In the genomic region with DNA sequence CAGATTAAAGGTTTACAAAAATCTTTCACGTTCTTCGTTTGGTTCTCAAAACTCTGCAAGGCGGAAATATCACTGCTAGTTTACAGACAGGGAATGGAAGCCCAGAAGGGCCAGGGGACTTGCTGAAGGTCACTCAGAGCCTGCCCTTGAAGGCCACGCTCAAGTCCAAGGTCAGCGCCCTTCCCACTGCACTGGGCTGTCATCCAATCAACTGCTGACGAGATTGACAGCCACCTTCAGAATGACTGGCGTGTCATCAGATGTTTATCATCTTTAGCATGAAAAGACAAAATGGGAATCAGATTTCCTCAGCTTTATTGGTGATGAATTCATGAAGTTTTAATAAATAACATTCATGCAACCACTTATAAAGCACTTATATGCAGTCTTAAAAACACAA, we compare ENCODE assay signal across 29 cellular contexts.
"Had no signal": no experiment of that assay in that cellular context is flagged by ENCODE, and none has a peak within 500 bp of the region (broad histone marks: within the 10 kb centered on the region; RNA-seq: fewer than 3 reads in every experiment).

No MANE protein-coding gene starts in this region.

- H3K4me2 ChIP-seq: hepatocyte had no signal

- H3K4me3 ChIP-seq: adrenal gland, ascending aorta, breast epithelium, dorsolateral prefrontal cortex, esophagus muscularis mucosa, hepatocyte, left ventricle myocardium inferior, transverse colon, uterus had no signal

- H3K4me3 Mint-ChIP-seq: activated naive CD8-positive, alpha-beta T cell; activated T-helper 1 cell treated with anti-CD3 and anti-CD28 coated beads, Interleukin-12 subunit alpha, Interleukin-12 subunit beta, Interleukin-2, Interleukin-4 antibody, amounts not matched to agents 30 ng/mL and 10 ng/mL and 1 ng/mL, durations not matched to agents 14 hours and 24 hours and 36 hours; central memory CD8-positive, alpha-beta T cell; effector memory CD8-positive, alpha-beta T cell; immature natural killer cell; nephron; stimulated activated effector memory CD8-positive, alpha-beta T cell treated with anti-CD3 and anti-CD28 coated beads, Interleukin-12 subunit alpha, Interleukin-12 subunit beta, amount 100 ng/mL, for 72 hours had no signal

- H3K27me3 ChIP-seq: adrenal gland, ascending aorta, breast epithelium, dorsolateral prefrontal cortex, esophagus muscularis mucosa, hepatocyte, transverse colon, uterus had no signal

- H3K9me3 ChIP-seq: adrenal gland, ascending aorta, breast epithelium, esophagus muscularis mucosa, left ventricle myocardium inferior, transverse colon, uterus had no signal

- ATAC-seq: sciatic nerve had no signal

- H3K27ac Mint-ChIP-seq: activated T-helper 1 cell treated with anti-CD3 and anti-CD28 coated beads, Interleukin-12 subunit alpha, Interleukin-12 subunit beta, Interleukin-2, Interleukin-4 antibody, amounts not matched to agents 30 ng/mL and 10 ng/mL and 1 ng/mL, durations not matched to agents 14 hours and 24 hours and 36 hours; nephron; stimulated activated effector memory CD8-positive, alpha-beta T cell treated with anti-CD3 and anti-CD28 coated beads, Interleukin-12 subunit alpha, Interleukin-12 subunit beta, amount 100 ng/mL, for 72 hours had no signal

- H3K9me3 Mint-ChIP-seq: activated T-helper 1 cell treated with anti-CD3 and anti-CD28 coated beads, Interleukin-12 subunit alpha, Interleukin-12 subunit beta, Interleukin-2, Interleukin-4 antibody, amounts not matched to agents 30 ng/mL and 10 ng/mL and 1 ng/mL, durations not matched to agents 14 hours and 24 hours and 36 hours; central memory CD8-positive, alpha-beta T cell; effector memory CD8-positive, alpha-beta T cell; immature natural killer cell; stimulated activated effector memory CD8-positive, alpha-beta T cell treated with anti-CD3 and anti-CD28 coated beads, Interleukin-12 subunit alpha, Interleukin-12 subunit beta, amount 100 ng/mL, for 72 hours had no signal

- H3K36me3 ChIP-seq: breast epithelium, uterus had no signal

- FAIRE-seq: colon, frontal cortex, small intestine had no signal

- H3K4me1 ChIP-seq: adrenal gland, ascending aorta, breast epithelium, esophagus muscularis mucosa, transverse colon, uterus had no signal

- H3K27ac ChIP-seq: adrenal gland, ascending aorta, breast epithelium, esophagus muscularis mucosa, hepatocyte, left ventricle myocardium inferior, transverse colon, uterus had no signal

- H3K79me2 ChIP-seq: hepatocyte had no signal

- H2AFZ ChIP-seq: hepatocyte had no signal

- DNase-seq: activated CD4-positive, alpha-beta T cell treated with anti-CD3 and anti-CD28 coated beads, Interleukin-2, amount 50 U/mL, for 48 hours; activated gamma-delta T cell treated with Interleukin-2 at 50 U/mL for 16 hours; adrenal gland; effector memory CD8-positive, alpha-beta T cell; glutamatergic neuron; immature natural killer cell; kidney glomerular epithelial cell; left ventricle myocardium inferior; mammary epithelial cell; midbrain; occipital lobe; small intestine; T-helper 1 cell; T-helper 9 cell; transverse colon had no signal

- H3K27me3 Mint-ChIP-seq: activated naive CD8-positive, alpha-beta T cell; central memory CD8-positive, alpha-beta T cell; effector memory CD8-positive, alpha-beta T cell had no signal
